10 cellular contexts compared by ENCODE assay signal in genomic region chr19:33998739-33999345, GRCh38.
A peak's percentile ranks its signal among the peaks of the same experiment; 100 is the strongest.
DNase-seq lines count a peak whose midpoint lies in the region; ATAC-seq, FAIRE-seq and TF ChIP-seq lines count a peak whose summit lies in the region.
"Had no signal": no experiment of that assay in that cellular context is flagged by ENCODE, and none has a peak within 500 bp of the region (broad histone marks: within the 10 kb centered on the region; RNA-seq: fewer than 3 reads in every experiment).

No MANE protein-coding gene starts in this region.

- peaks cover 13% of the 10 kb centered on the region for H3K4me1 Mint-ChIP-seq in nephron progenitor cell
- no peaks in the 10 kb centered on the region for H3K4me1 Mint-ChIP-seq in activated T-cell treated with anti-CD3 and anti-CD28 coated beads, Interleukin-2, amount 50 U/mL, for 4 hours (ENCODE audit: low read depth)
- H3K4me1 Mint-ChIP-seq: activated naive CD8-positive, alpha-beta T cell treated with anti-CD3 and anti-CD28 coated beads, Interleukin-2, amount 10 ng/mL, durations not matched to agents 7 days and 5 days had no signal

- no peak for FAIRE-seq in bronchial epithelial cell (lab: Jason Lieb, UNC)

- H3K36me3 Mint-ChIP-seq in nephron progenitor cell (ENCODE audit: low read depth), result no peaks in the 10 kb centered on the region
- H3K36me3 Mint-ChIP-seq in activated T-cell treated with anti-CD3 and anti-CD28 coated beads, Interleukin-2, amount 50 U/mL, for 4 hours (ENCODE audit: insufficient read depth), result no peaks in the 10 kb centered on the region
- H3K36me3 Mint-ChIP-seq: activated naive CD8-positive, alpha-beta T cell treated with anti-CD3 and anti-CD28 coated beads, Interleukin-2, amount 10 ng/mL, durations not matched to agents 7 days and 5 days had no signal

- peaks cover 10% of the 10 kb centered on the region for H3K27me3 Mint-ChIP-seq in nephron progenitor cell (ENCODE audit: low read depth, poor library complexity)
- H3K27me3 Mint-ChIP-seq in activated T-cell treated with anti-CD3 and anti-CD28 coated beads, Interleukin-2, amount 50 U/mL, for 4 hours (ENCODE audit: low read depth), result peaks cover 23% of the 10 kb centered on the region

- no peak for TF ChIP-seq CTCF in bronchial epithelial cell (IDR thresholded peaks at IDR 0.05; ENCODE audit: insufficient read depth, low read length, severe bottlenecking)
- TF ChIP-seq CTCF in nephron progenitor cell (IDR thresholded peaks at IDR 0.05), result peak; percentile 30

- H3K36me3 ChIP-seq in bronchial epithelial cell (ENCODE audit: control insufficient read depth, insufficient read depth, low read length), result no peaks in the 10 kb centered on the region

- H3K4me3 ChIP-seq in bronchial epithelial cell (ENCODE audit: low read depth, low read length), result no peak overlapping the region

- H3K9me3 Mint-ChIP-seq in nephron progenitor cell, result peaks cover 10% of the 10 kb centered on the region
- no peaks in the 10 kb centered on the region for H3K9me3 Mint-ChIP-seq in activated T-cell treated with anti-CD3 and anti-CD28 coated beads, Interleukin-2, amount 50 U/mL, for 4 hours
- H3K9me3 Mint-ChIP-seq: activated naive CD8-positive, alpha-beta T cell treated with anti-CD3 and anti-CD28 coated beads, Interleukin-2, amount 10 ng/mL, durations not matched to agents 7 days and 5 days had no signal

- peak; percentile 13 for DNase-seq in COLO829 (ENCODE audit: low spot score)
- peak; percentile 26 for DNase-seq in MV-4-11 (lab: John Stamatoyannopoulos, UW)
- DNase-seq in bronchial epithelial cell (ENCODE audit: low read depth), result peak; percentile 27
- DNase-seq in nephron progenitor cell, result no peak
- no peak for DNase-seq in activated T-cell treated with anti-CD3 and anti-CD28 coated beads, Interleukin-2, amount 50 U/mL, for 4 hours
- no peak for DNase-seq in medulla oblongata (ENCODE audit: extremely low spot score)
- DNase-seq: activated naive CD8-positive, alpha-beta T cell treated with anti-CD3 and anti-CD28 coated beads, Interleukin-2, amount 10 ng/mL, durations not matched to agents 7 days and 5 days; Right ventricle myocardium superior had no signal

- no peak for ATAC-seq in activated T-cell treated with anti-CD3 and anti-CD28 coated beads, Interleukin-2, amount 50 U/mL, for 4 hours
- no peak for ATAC-seq in HG03520 (IDR thresholded peaks at IDR 0.05; ENCODE audit: unreplicated experiment)
- ATAC-seq in HG03097 (IDR thresholded peaks at IDR 0.05; ENCODE audit: low FRiP score, unreplicated experiment), result no peak

- no peaks in the 10 kb centered on the region for H3K27me3 ChIP-seq in bronchial epithelial cell (ENCODE audit: control insufficient read depth, insufficient read depth, low read length)

- H3K4me3 Mint-ChIP-seq in nephron progenitor cell, result no peak overlapping the region
- H3K4me3 Mint-ChIP-seq in activated T-cell treated with anti-CD3 and anti-CD28 coated beads, Interleukin-2, amount 50 U/mL, for 4 hours, result no peak overlapping the region
- H3K4me3 Mint-ChIP-seq: activated naive CD8-positive, alpha-beta T cell treated with anti-CD3 and anti-CD28 coated beads, Interleukin-2, amount 10 ng/mL, durations not matched to agents 7 days and 5 days had no signal

- no peak overlapping the region for H3K27ac Mint-ChIP-seq in nephron progenitor cell
- H3K27ac Mint-ChIP-seq: activated naive CD8-positive, alpha-beta T cell treated with anti-CD3 and anti-CD28 coated beads, Interleukin-2, amount 10 ng/mL, durations not matched to agents 7 days and 5 days had no signal

Comparison
In these comparisons a context has a peak if more than half of its experiments do, and no peak if none do; other contexts are left out.
1. DNase-seq: peak in COLO829 (single experiment), MV-4-11 (single experiment) and bronchial epithelial cell (single experiment); none in nephron progenitor cell (single experiment), activated T-cell treated with anti-CD3 and anti-CD28 coated beads, Interleukin-2, amount 50 U/mL, for 4 hours (single experiment) and medulla oblongata (single experiment).